Comparison of ENCODE assay signal across 8 cellular contexts in genomic region chr3:15268033-15268631, GRCh38.
DNase-seq lines count a peak whose midpoint lies in the region; ATAC-seq and TF ChIP-seq lines count a peak whose summit lies in the region.

No MANE protein-coding gene starts in this region.

- CTCF ChIA-PET in GM10248 (lab: Yijun Ruan, JAX) = interaction anchor here (0.6 to 10.4 kb wide), 70 partner anchors 11 to 619 kb away, joined by 3 to 203 read pairs (median 7); partner anchors contain the start of genes CAPN7, RBSN and SH3BP5

- peaks cover 0 to 4% (median 0%) of the 10 kb centered on the region in 4 donors for H3K4me1 ChIP-seq in right lobe of liver

- no peak for TF ChIP-seq POLR2A in right lobe of liver (IDR thresholded peaks at IDR 0.05)

- peak overlapping the region; percentile 15 for H3K4me3 ChIP-seq in coronary artery
- H3K4me3 ChIP-seq in right lobe of liver = no peak overlapping the region

- ATAC-seq in HG03432 (IDR thresholded peaks at IDR 0.05; ENCODE audit: unreplicated experiment) (peak; percentile 52), right lobe of liver (peak; percentile 83 to 89 (median 88)), HG02623 (IDR thresholded peaks at IDR 0.05; ENCODE audit: unreplicated experiment) (no peak)

- no peaks in the 10 kb centered on the region for H3K27me3 ChIP-seq in right lobe of liver

- DNase-seq in GM10248 (ENCODE audit: extremely low spot score) (peak; percentile 84), NCI-H748 (lab: John Stamatoyannopoulos, UW; ENCODE audit: unreplicated experiment) (peak; percentile 72), coronary artery (ENCODE audit: low spot score) (peak; percentile 87), right lobe of liver (peak; percentile 84 to 85 (median 84))
- peak; percentile 65 to 83 for DNase-seq in activated CD4-positive, alpha-beta T cell treated with anti-CD3 and anti-CD28 coated beads, Interleukin-2, amount 50 U/mL, for 24 hours (ENCODE audit: low read depth in 1 of 2, low spot score in 1 of 2)
- DNase-seq in stimulated activated CD4-positive, alpha-beta T cell treated with anti-CD3 and anti-CD28 coated beads, Interleukin-4, amount 100 ng/mL, for 48 hours (ENCODE audit: low read depth in 2 of 2) = peak; percentile 80 to 84

- intact Hi-C loops in right lobe of liver (cut with DNase I) = loop anchor here in 1 of 2 donors (5.0 to 10.0 kb wide), 2 partner anchors 63 to 109 kb away; partner anchors contain the start of gene CAPN7

- H3K27ac ChIP-seq in coronary artery (peak overlapping the region; percentile 67 to 82), right lobe of liver (no peak overlapping the region)

- peaks cover 0 to 3% (median 0%) of the 10 kb centered on the region in 4 donors for H3K36me3 ChIP-seq in right lobe of liver

- 20% methylated on average over 15 of the region's 15 CpGs for WGBS in right lobe of liver (ENCODE audit: insufficient coverage, low coverage, low lambda C conversion rate, missing lambda C conversion rate)

- no peaks in the 10 kb centered on the region for H3K9me3 ChIP-seq in right lobe of liver

- POLR2A ChIA-PET in GM10248 (lab: Yijun Ruan, JAX) = interaction anchor here (1.5 kb wide), 1 partner anchor 137 kb away, joined by 5 read pairs; no protein-coding TSS in a partner anchor

- peak; percentile 97 for TF ChIP-seq CTCF in GM10248 (IDR thresholded peaks at IDR 0.05; ENCODE audit: control extremely low read depth, extremely low read depth, low read depth, missing control alignments)
- peak; percentile 93 for TF ChIP-seq CTCF in coronary artery (IDR thresholded peaks at IDR 0.05)
- peak; percentile 93 to 96 (median 96) for TF ChIP-seq CTCF in right lobe of liver (IDR thresholded peaks at IDR 0.05)

Comparison
In these comparisons a context has a peak if more than half of its experiments do, and no peak if none do; other contexts are left out.
1. H3K27ac ChIP-seq: peak in coronary artery (2 of 2); none in right lobe of liver (0 of 3).
2. Peak in every context shown above with its lines, with median percentiles within 50 percentile points of each other: DNase-seq and CTCF ChIP-seq.